Comparison of ENCODE assay signal across 9 cellular contexts in genomic region chr1:243595527-243596206, GRCh38.
DNase-seq lines count a peak whose midpoint lies in the region; ATAC-seq and TF ChIP-seq lines count a peak whose summit lies in the region.
"Had no signal": no experiment of that assay in that cellular context is flagged by ENCODE, and none has a peak within 500 bp of the region (broad histone marks: within the 10 kb centered on the region; RNA-seq: fewer than 3 reads in every experiment).

No MANE protein-coding gene starts in this region.

- DNase-seq in CD14-positive monocyte (ENCODE audit: low spot score) (no peak), PC-9 (no peak), epithelial cell of esophagus (ENCODE audit: low read depth) (peak; percentile 95), uterus (no peak), kidney glomerular epithelial cell (lab: John Stamatoyannopoulos, UW) (no peak), hippocampal formation (lab: John Stamatoyannopoulos, UW) (no peak)

- ATAC-seq in GM21423 (IDR thresholded peaks at IDR 0.05; ENCODE audit: unreplicated experiment) (peak; percentile 12), GM18519 (IDR thresholded peaks at IDR 0.05; ENCODE audit: low FRiP score, unreplicated experiment) (no peak)

- no peaks in the 10 kb centered on the region for H3K27me3 Mint-ChIP-seq in CD14-positive monocyte (ENCODE audit: low read depth in 3 of 3)

- H3K27me3 ChIP-seq in PC-9 (ENCODE audit: insufficient read depth, low read depth) (no peaks in the 10 kb centered on the region), uterus (no peaks in the 10 kb centered on the region)

- no peak overlapping the region for H3K4me2 ChIP-seq in PC-9

- POLR2A ChIA-PET in PC-9 (lab: Charles Lee; ENCODE audit: unreplicated experiment) = no interaction called here

- H3K9me3 ChIP-seq in PC-9 (ENCODE audit: insufficient read depth, low read depth) = no peaks in the 10 kb centered on the region; the same call in 1 of the 2 replicates
- H3K9me3 ChIP-seq in uterus = peaks cover 0 to 2% of the 10 kb centered on the region in 2 donors

- H2AFZ ChIP-seq in PC-9 = no peak overlapping the region
- H2AFZ ChIP-seq: parathyroid adenoma had no signal

- H3K27ac ChIP-seq in PC-9 (0 out of 2 replicates have a peak overlapping the region, but pooled peaks have one; percentile 18), uterus (no peak overlapping the region)
- H3K27ac ChIP-seq: parathyroid adenoma had no signal

- 0 out of 2 replicates have a peak, but pooled peaks cover 7% of the 10 kb centered on the region for H3K79me2 ChIP-seq in PC-9 (ENCODE audit: low read depth)
- H3K79me2 ChIP-seq: parathyroid adenoma had no signal

- no peak overlapping the region for H3K4me3 Mint-ChIP-seq in CD14-positive monocyte

- H3K36me3 Mint-ChIP-seq in CD14-positive monocyte = peaks cover 8 to 15% of the 10 kb centered on the region in 2 donors

- CTCF ChIA-PET in PC-9 (lab: Charles Lee) = no interaction called here

- peak overlapping the region in 5 of 7 donors; percentile 34 to 82 (median 68) for H3K27ac Mint-ChIP-seq in CD14-positive monocyte

- H3K36me3 ChIP-seq in PC-9 (ENCODE audit: low read depth) (no peaks in the 10 kb centered on the region), uterus (no peaks in the 10 kb centered on the region)

- peaks cover 30% of the 10 kb centered on the region for H3F3A ChIP-seq in PC-9 (ENCODE audit: insufficient read depth, low read depth)

- no peaks in the 10 kb centered on the region; the same call in 1 of the 2 replicates for H3K9me2 ChIP-seq in PC-9 (ENCODE audit: insufficient read depth)

- intact Hi-C loops in CD14-positive monocyte (cut with micrococcal nuclease) = no loop called here
- intact Hi-C loops in PC-9 (cut with micrococcal nuclease; ENCODE audit: unreplicated experiment) = no loop called here
- intact Hi-C loops in uterus (cut with DNase I; ENCODE audit: low total_unique reads) = no loop called here

- H3K4me1 ChIP-seq in PC-9 (replicated peaks; ENCODE audit: insufficient read depth) = peaks cover 10% of the 10 kb centered on the region
- H3K4me1 ChIP-seq in uterus = peaks cover 0 to 7% of the 10 kb centered on the region in 2 donors
- H3K4me1 ChIP-seq: parathyroid adenoma had no signal

- no peak overlapping the region for H3K4me3 ChIP-seq in PC-9
- H3K4me3 ChIP-seq in epithelial cell of esophagus (ENCODE audit: low read length) = no peak overlapping the region
- no peak overlapping the region for H3K4me3 ChIP-seq in uterus

- no peaks in the 10 kb centered on the region for H4K20me1 ChIP-seq in PC-9 (ENCODE audit: insufficient read depth)

- H3K9me3 Mint-ChIP-seq in CD14-positive monocyte = peaks cover 0 to 5% (median 1%) of the 10 kb centered on the region in 7 donors

- BruUV-seq in PC-9 (replicated peaks; lab: Mats Ljungman, UMichigan) = no TSS peak

- TF ChIP-seq CTCF in CD14-positive monocyte (IDR thresholded peaks at IDR 0.05) = no peak
- no peak for TF ChIP-seq CTCF in PC-9 (conservative IDR thresholded peaks at IDR 0.05)
- no peak for TF ChIP-seq CTCF in epithelial cell of esophagus (IDR thresholded peaks at IDR 0.05; ENCODE audit: insufficient read depth, low read depth, low read length, missing control alignments)
- no peak for TF ChIP-seq CTCF in uterus (IDR thresholded peaks at IDR 0.05)

- peaks cover 13% of the 10 kb centered on the region for H3K4me1 Mint-ChIP-seq in CD14-positive monocyte

- TF ChIP-seq POLR2A in uterus (IDR thresholded peaks at IDR 0.05) = no peak
